In the genomic region with DNA sequence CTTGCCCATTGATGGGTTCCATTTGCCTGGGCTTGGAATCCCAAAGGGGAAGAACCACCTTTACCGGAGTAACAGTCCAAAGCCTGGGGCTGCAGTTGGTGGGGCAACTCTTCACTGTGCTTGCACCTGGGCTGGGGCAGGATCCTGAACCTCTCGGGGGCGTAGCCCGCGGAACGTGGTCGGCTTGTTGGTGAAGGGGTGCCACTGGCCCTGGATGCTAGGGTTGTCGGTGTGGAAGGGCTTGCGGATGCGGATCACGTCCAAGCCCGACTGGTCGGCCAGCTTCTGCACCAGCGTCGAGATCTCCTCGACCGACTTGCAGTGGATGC, we compare ENCODE assay signal across 8 cellular contexts. TPM values are rescaled to one million over a fixed set of nuclear protein-coding genes. Genes with fewer than 3 reads are reported as not detected.
A peak's percentile ranks its signal among the peaks of the same experiment; 100 is the strongest.
DNase-seq lines count a peak whose midpoint lies in the region; ATAC-seq and TF ChIP-seq lines count a peak whose summit lies in the region.

No MANE protein-coding gene starts in this region.

- peak overlapping the region; percentile 89 for H3K4me2 ChIP-seq in neural progenitor cell

- H3K9ac ChIP-seq in NT2/D1 (ENCODE audit: insufficient read length, low read depth) (peak overlapping the region; percentile 98), endodermal cell (ENCODE audit: extremely low read depth, low read length, poor library complexity, severe bottlenecking) (peak overlapping the region; percentile 60), neural progenitor cell (peak overlapping the region; percentile 84)

- no peak for ATAC-seq in CD4-positive, alpha-beta T cell (ENCODE audit: poor library complexity)
- ATAC-seq in HG03280 (IDR thresholded peaks at IDR 0.05; ENCODE audit: unreplicated experiment) (no peak), HG02588 (IDR thresholded peaks at IDR 0.05; ENCODE audit: unreplicated experiment) (no peak)

- H3F3A ChIP-seq in neural progenitor cell (ENCODE audit: low read depth): peaks cover 5% of the 10 kb centered on the region

- intact Hi-C loops in CD4-positive, alpha-beta T cell (cut with DNase I, micrococcal nuclease): loop anchor here in 1 of 2 experiments (2.0 to 5.0 kb wide), 2 partner anchors 74 to 449 kb away; a partner anchor contains a TSS

- peaks cover 16% of the 10 kb centered on the region for H4K20me1 ChIP-seq in neural progenitor cell (ENCODE audit: low read depth)

- H3K27ac Mint-ChIP-seq in CD4-positive, alpha-beta T cell: peak overlapping the region; percentile 86
- H3K27ac Mint-ChIP-seq in endodermal cell (peak overlapping the region; percentile 93), neural progenitor cell (no peak overlapping the region)

- CTCF ChIA-PET in CD4-positive, alpha-beta T cell (lab: Charles Lee): interaction anchor here (0.9 to 1.2 kb wide), 3 partner anchors 13 to 63 kb away, joined by 3 to 4 read pairs (median 3); a partner anchor contains a TSS

- 23 to 42% methylated on average over 9 to 17 of the region's 17 CpGs for WGBS in endodermal cell (ENCODE audit: insufficient coverage in 1 of 2, insufficient read length in 1 of 2), 2 experiments

- H3K4me3 ChIP-seq in NT2/D1 (ENCODE audit: insufficient read length, low read depth): peak overlapping the region; percentile 97
- H3K4me3 ChIP-seq in endodermal cell (ENCODE audit: low read length): peak overlapping the region; percentile 92
- peak overlapping the region; percentile 96 for H3K4me3 ChIP-seq in neural progenitor cell

- no peaks in the 10 kb centered on the region for H3K9me3 ChIP-seq in CD4-positive, alpha-beta T cell (ENCODE audit: control insufficient read depth, low read length)
- H3K9me3 ChIP-seq in NT2/D1 (ENCODE audit: insufficient read depth, low read length) (no peaks in the 10 kb centered on the region), endodermal cell (ENCODE audit: control insufficient read depth, low read length) (no peaks in the 10 kb centered on the region), neural progenitor cell (ENCODE audit: low read depth) (no peaks in the 10 kb centered on the region)

- H3K4me3 Mint-ChIP-seq in CD4-positive, alpha-beta T cell: peak overlapping the region; percentile 97
- H3K4me3 Mint-ChIP-seq in endodermal cell (peak overlapping the region; percentile 93), neural progenitor cell (peak overlapping the region; percentile 98)

- no peaks in the 10 kb centered on the region for H3K27me3 Mint-ChIP-seq in CD4-positive, alpha-beta T cell
- no peaks in the 10 kb centered on the region for H3K27me3 Mint-ChIP-seq in endodermal cell (ENCODE audit: insufficient read depth)
- peaks cover 10% of the 10 kb centered on the region for H3K27me3 Mint-ChIP-seq in neural progenitor cell (ENCODE audit: insufficient read depth, low read depth)

- peaks cover 61% of the 10 kb centered on the region for H3K36me3 ChIP-seq in NT2/D1 (ENCODE audit: insufficient read depth, insufficient read length, low read length)
- H3K36me3 ChIP-seq in endodermal cell (ENCODE audit: control insufficient read depth, insufficient read depth, low read length): peaks cover 38% of the 10 kb centered on the region
- no peaks in the 10 kb centered on the region for H3K36me3 ChIP-seq in neural progenitor cell

- peaks cover 68% of the 10 kb centered on the region for H3K36me3 Mint-ChIP-seq in CD4-positive, alpha-beta T cell (ENCODE audit: low read depth)
- H3K36me3 Mint-ChIP-seq in endodermal cell (ENCODE audit: low read depth) (peaks cover 44% of the 10 kb centered on the region), neural progenitor cell (peaks cover 21% of the 10 kb centered on the region)

- TF ChIP-seq CTCF in CD4-positive, alpha-beta T cell (IDR thresholded peaks at IDR 0.05): no peak
- TF ChIP-seq CTCF in endodermal cell (conservative IDR thresholded peaks at IDR 0.05): no peak
- TF ChIP-seq CTCF in neural progenitor cell (IDR thresholded peaks at IDR 0.05): no peak

- H3K4me1 ChIP-seq in NT2/D1 (ENCODE audit: insufficient read depth, insufficient read length) (peaks cover 6% of the 10 kb centered on the region), endodermal cell (ENCODE audit: control insufficient read depth, insufficient read depth, low read length) (no peaks in the 10 kb centered on the region), neural progenitor cell (peaks cover 14% of the 10 kb centered on the region)

- no peaks in the 10 kb centered on the region for H3K9me3 Mint-ChIP-seq in CD4-positive, alpha-beta T cell
- H3K9me3 Mint-ChIP-seq in endodermal cell (no peaks in the 10 kb centered on the region), neural progenitor cell (no peaks in the 10 kb centered on the region)

- H3K27me3 ChIP-seq in CD4-positive, alpha-beta T cell (ENCODE audit: control insufficient read depth, insufficient read depth, low read length): no peaks in the 10 kb centered on the region
- H3K27me3 ChIP-seq in NT2/D1 (ENCODE audit: insufficient read depth, insufficient read length) (no peaks in the 10 kb centered on the region), endodermal cell (ENCODE audit: control insufficient read depth, insufficient read depth, low read length, poor library complexity, severe bottlenecking) (no peaks in the 10 kb centered on the region), neural progenitor cell (no peaks in the 10 kb centered on the region)

- H2AFZ ChIP-seq in neural progenitor cell (replicated peaks): no peak overlapping the region

- H3K27ac ChIP-seq in CD4-positive, alpha-beta T cell (ENCODE audit: low read depth, low read length): no peak overlapping the region
- H3K27ac ChIP-seq in endodermal cell (ENCODE audit: low read depth, low read length) (no peak overlapping the region), neural progenitor cell (no peak overlapping the region)

- POLR2A ChIA-PET in CD4-positive, alpha-beta T cell (lab: Charles Lee): interaction anchor here (1.0 to 4.7 kb wide), 3 partner anchors 11 to 46 kb away, joined by 3 to 34 read pairs (median 3); a partner anchor contains a TSS

- H3K79me2 ChIP-seq in neural progenitor cell (ENCODE audit: low read depth): peaks cover 51% of the 10 kb centered on the region

- H3K4me1 Mint-ChIP-seq in CD4-positive, alpha-beta T cell (ENCODE audit: low read depth): peaks cover 26% of the 10 kb centered on the region
- H3K4me1 Mint-ChIP-seq in endodermal cell (peaks cover 9% of the 10 kb centered on the region), neural progenitor cell (peaks cover 14% of the 10 kb centered on the region)

- no peak for DNase-seq in CD4-positive, alpha-beta T cell
- DNase-seq in NT2/D1 (ENCODE audit: low read depth, low spot score) (no peak), endodermal cell (no peak), neural progenitor cell (ENCODE audit: low spot score) (no peak), NCI-H510A (lab: John Stamatoyannopoulos, UW) (no peak), GM19240 (ENCODE audit: insufficient read length, low spot score) (no peak)

RNA-seq across cellular contexts. Expression of a gene that starts 0.7 kb away (rescaled TPM):
- 10 to 100 TPM; 28.5 to 31.0 TPM for total RNA-seq in CD4-positive, alpha-beta T cell
- 10 to 100 TPM; 68.9 to 72.8 TPM for total RNA-seq in endodermal cell
- 85.0 TPM for polyA plus RNA-seq in endodermal cell (2013, experiment 1 of 2)
- polyA plus RNA-seq in endodermal cell (2013, experiment 2 of 2): 76.2 TPM
- total RNA-seq in neural progenitor cell (ENCODE audit: low replicate concordance): 24.5 and 55.8 TPM in 2 replicates

RNA-seq across cellular contexts. Expression of a gene that starts 0.8 kb away (rescaled TPM):
- total RNA-seq in CD4-positive, alpha-beta T cell: 1 to 10 TPM; 2.7 to 2.8 TPM
- 10 to 100 TPM; 11.2 to 15.1 TPM for total RNA-seq in endodermal cell
- polyA plus RNA-seq in endodermal cell (2013, experiment 1 of 2): 13.7 TPM
- 11.1 TPM for polyA plus RNA-seq in endodermal cell (2013, experiment 2 of 2)
- total RNA-seq in neural progenitor cell (ENCODE audit: low replicate concordance): 6.4 and 7.1 TPM in 2 replicates

RNA-seq across cellular contexts. Expression of a gene that starts 13.0 kb away (rescaled TPM):
- 1 to 10 TPM; 9.0 to 9.6 TPM for total RNA-seq in CD4-positive, alpha-beta T cell
- total RNA-seq in endodermal cell (10 to 100 TPM; 76.8 to 85.9 TPM), neural progenitor cell (ENCODE audit: low replicate concordance) (34.7 and 111 TPM in 2 replicates)
- polyA plus RNA-seq in endodermal cell (2013, experiment 1 of 2): 81.0 TPM
- 75.3 TPM for polyA plus RNA-seq in endodermal cell (2013, experiment 2 of 2)

RNA-seq across cellular contexts. Expression of a gene that starts 17.3 kb away (rescaled TPM):
- 1 to 10 TPM; 1.1 to 1.6 TPM for total RNA-seq in CD4-positive, alpha-beta T cell
- total RNA-seq in endodermal cell: 10 to 100 TPM; 20.1 to 36.6 TPM
- polyA plus RNA-seq in endodermal cell (2013, experiment 1 of 2): 17.0 TPM
- polyA plus RNA-seq in endodermal cell (2013, experiment 2 of 2): 13.1 TPM
- total RNA-seq in neural progenitor cell (ENCODE audit: low replicate concordance): 2.3 and 5.4 TPM in 2 replicates

RNA-seq across cellular contexts. Expression of a gene that starts 44.3 kb away (rescaled TPM):
- total RNA-seq in CD4-positive, alpha-beta T cell: 1 to 10 TPM; 1.7 to 3.1 TPM
- total RNA-seq in endodermal cell (1 to 10 TPM in 1 of 2 donors, under 1 TPM in 1; 0.49 to 1.1 TPM), neural progenitor cell (ENCODE audit: low replicate concordance) (0.25 TPM in 1 of 2 replicates, not detected in the other)
- polyA plus RNA-seq in endodermal cell (2013, experiment 1 of 2): 0.53 TPM
- polyA plus RNA-seq in endodermal cell (2013, experiment 2 of 2): 0.50 TPM
